8 cellular contexts compared by ENCODE assay signal in the genomic region with DNA sequence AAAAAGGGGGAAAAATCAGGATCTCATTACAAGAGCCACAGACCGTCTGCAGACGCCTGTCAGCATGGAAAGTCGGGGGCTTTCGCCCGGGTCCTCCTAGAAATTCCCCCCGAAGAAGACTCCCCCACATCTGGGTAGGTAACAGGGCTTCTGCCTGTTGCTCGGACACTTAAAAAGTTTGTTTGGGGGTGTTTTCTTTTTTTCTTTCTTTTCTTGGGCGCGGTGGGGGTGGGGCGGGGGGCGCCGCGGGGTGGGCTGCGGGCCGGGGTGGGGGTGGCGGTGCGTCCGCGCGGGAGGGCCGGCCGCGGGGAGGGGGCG. TPM values are rescaled to one million over a fixed set of nuclear protein-coding genes. Genes with fewer than 3 reads are reported as not detected.
DNase-seq lines count a peak whose midpoint lies in the region; ATAC-seq and TF ChIP-seq lines count a peak whose summit lies in the region.

No MANE protein-coding gene starts in this region.

- H3K27me3 ChIP-seq in left ventricle myocardium inferior (ENCODE audit: low read depth) (no peaks in the 10 kb centered on the region), MM.1S (replicated peaks; ENCODE audit: insufficient read depth, low read length) (no peaks in the 10 kb centered on the region)

- H2AFZ ChIP-seq in MM.1S (ENCODE audit: low read length), result peak overlapping the region; percentile 57; the same call in 1 of the 2 replicates

- intact Hi-C loops in left ventricle myocardium inferior (cut with micrococcal nuclease) (no loop called here), Right ventricle myocardium superior (cut with DNase I) (no loop called here)

- H4K20me1 ChIP-seq in MM.1S (ENCODE audit: insufficient read depth, low read length), result no peaks in the 10 kb centered on the region

- TF ChIP-seq CTCF in left ventricle myocardium inferior (IDR thresholded peaks at IDR 0.05; ENCODE audit: borderline replicate concordance) (no peak), MM.1S (IDR thresholded peaks at IDR 0.05; ENCODE audit: low read length) (no peak), epithelial cell of proximal tubule (conservative IDR thresholded peaks at IDR 0.05; ENCODE audit: low read depth, low read length) (no peak), retinal pigment epithelial cell (conservative IDR thresholded peaks at IDR 0.05; ENCODE audit: low read depth, low read length) (no peak)

- peak overlapping the region; percentile 85 for H3K27ac ChIP-seq in left ventricle myocardium inferior (replicated peaks)
- H3K27ac ChIP-seq in MM.1S (ENCODE audit: low read length), result peak overlapping the region; percentile 96

- H3K9ac ChIP-seq in MM.1S (ENCODE audit: low read length), result peak overlapping the region; percentile 91

- ATAC-seq in Right ventricle myocardium superior (ENCODE audit: poor library complexity) (no peak), HG02884 (IDR thresholded peaks at IDR 0.05; ENCODE audit: unreplicated experiment) (no peak)

- H3K9me2 ChIP-seq in MM.1S (replicated peaks; ENCODE audit: insufficient read depth, low read length), result no peaks in the 10 kb centered on the region

- peaks cover 43% of the 10 kb centered on the region for H3K79me2 ChIP-seq in MM.1S (ENCODE audit: low read length)

- H3K36me3 ChIP-seq in left ventricle myocardium inferior, result no peaks in the 10 kb centered on the region
- H3K36me3 ChIP-seq in MM.1S (replicated peaks; ENCODE audit: insufficient read depth, low read length), result no peaks in the 10 kb centered on the region

- DNase-seq in left ventricle myocardium inferior (no peak), Right ventricle myocardium superior (no peak), MM.1S (no peak), epithelial cell of proximal tubule (ENCODE audit: low read depth) (no peak), retinal pigment epithelial cell (ENCODE audit: low read depth) (no peak), occipital lobe (lab: John Stamatoyannopoulos, UW) (no peak), NCI-H1092 (lab: John Stamatoyannopoulos, UW) (no peak)

- H3K4me1 ChIP-seq in left ventricle myocardium inferior (peaks cover 60% of the 10 kb centered on the region), MM.1S (ENCODE audit: low read length) (peaks cover 32% of the 10 kb centered on the region)

- H3K9me3 ChIP-seq in left ventricle myocardium inferior (replicated peaks) (peaks cover 5% of the 10 kb centered on the region), MM.1S (replicated peaks; ENCODE audit: insufficient read depth, low read length) (no peaks in the 10 kb centered on the region)

- peaks cover 42% of the 10 kb centered on the region for H3F3A ChIP-seq in MM.1S (ENCODE audit: insufficient read depth, low read length)

- peak overlapping the region; percentile 88 for H3K4me3 ChIP-seq in left ventricle myocardium inferior
- H3K4me3 ChIP-seq in MM.1S (ENCODE audit: low read length), result peak overlapping the region; percentile 94
- H3K4me3 ChIP-seq in epithelial cell of proximal tubule (ENCODE audit: low read depth, low read length), result peak overlapping the region; percentile 83
- H3K4me3 ChIP-seq in retinal pigment epithelial cell (ENCODE audit: low read length), result peak overlapping the region; percentile 94

- peak overlapping the region; percentile 51; the same call in 1 of the 2 replicates for H3K4me2 ChIP-seq in MM.1S (ENCODE audit: low read depth, low read length)

RNA-seq across cellular contexts. Expression of gene ELK3, which starts 0.4 kb away (rescaled TPM):
- total RNA-seq in left ventricle myocardium inferior, result 17.1 TPM
- total RNA-seq in Right ventricle myocardium superior, result 18.9 TPM
- total RNA-seq in epithelial cell of proximal tubule, result 45.7 and 46.3 TPM in 2 replicates
- 1.9 TPM for total RNA-seq in occipital lobe
